In genomic region chr3:147864754-147865354, GRCh38 we compare ENCODE assay signal across 20 cellular contexts.
DNase-seq lines count a peak whose midpoint lies in the region; ATAC-seq and TF ChIP-seq lines count a peak whose summit lies in the region.
"Had no signal": no experiment of that assay in that cellular context is flagged by ENCODE, and none has a peak within 500 bp of the region (broad histone marks: within the 10 kb centered on the region; RNA-seq: fewer than 3 reads in every experiment).

No MANE protein-coding gene starts in this region.

- intact Hi-C loops in body of pancreas (cut with DNase I): no loop called here

- peaks cover 58% of the 10 kb centered on the region for H3K9me3 Mint-ChIP-seq in nephron progenitor cell

- no peak for TF ChIP-seq POLR2A in NB4 (IDR thresholded peaks at IDR 0.05; ENCODE audit: extremely low read depth, insufficient read length)
- TF ChIP-seq POLR2A in body of pancreas (IDR thresholded peaks at IDR 0.05): no peak

- H3K27ac Mint-ChIP-seq in nephron progenitor cell: no peak overlapping the region
- H3K27ac Mint-ChIP-seq: CD8-positive, alpha-beta memory T cell; H9 had no signal

- no peak overlapping the region for H3K4me3 Mint-ChIP-seq in nephron progenitor cell
- H3K4me3 Mint-ChIP-seq: CD8-positive, alpha-beta memory T cell; H9 had no signal

- H3K9me3 ChIP-seq in body of pancreas: no peaks in the 10 kb centered on the region
- H3K9me3 ChIP-seq: SK-N-SH had no signal

- no peak for ATAC-seq in body of pancreas
- no peak for ATAC-seq in GM21526 (IDR thresholded peaks at IDR 0.05; ENCODE audit: low FRiP score, unreplicated experiment)

- H3K4me3 ChIP-seq in NB4 (ENCODE audit: low read depth, low read length) (no peak overlapping the region), body of pancreas (no peak overlapping the region)
- H3K4me3 ChIP-seq: BLaER1 treated with 17β-estradiol and CSF1 and Interleukin-3, amounts not matched to agents 10 nM and 100 nM had no signal

- no peaks in the 10 kb centered on the region for H3K27me3 ChIP-seq in body of pancreas
- H3K27me3 ChIP-seq: BLaER1 treated with 17β-estradiol and CSF1 and Interleukin-3, amounts not matched to agents 10 nM and 100 nM had no signal

- H3K4me1 Mint-ChIP-seq in nephron progenitor cell: no peaks in the 10 kb centered on the region
- H3K4me1 Mint-ChIP-seq: CD8-positive, alpha-beta memory T cell; H9 had no signal

- no peak for TF ChIP-seq CTCF in NB4 (IDR thresholded peaks at IDR 0.05; ENCODE audit: low read depth, low read length)
- no peak for TF ChIP-seq CTCF in body of pancreas (IDR thresholded peaks at IDR 0.05)
- no peak for TF ChIP-seq CTCF in nephron progenitor cell (IDR thresholded peaks at IDR 0.05)

- H3K4me1 ChIP-seq in body of pancreas: no peaks in the 10 kb centered on the region
- H3K4me1 ChIP-seq: BLaER1 treated with 17β-estradiol and CSF1 and Interleukin-3, amounts not matched to agents 10 nM and 100 nM had no signal

- no peaks in the 10 kb centered on the region for H3K36me3 ChIP-seq in body of pancreas (replicated peaks in 1 of 2; ENCODE audit: insufficient read depth in 1 of 2, low read depth in 2 of 2)
- H3K36me3 ChIP-seq: BLaER1 treated with 17β-estradiol and CSF1 and Interleukin-3, amounts not matched to agents 10 nM and 100 nM had no signal

- H3K27me3 Mint-ChIP-seq in nephron progenitor cell (ENCODE audit: low read depth, poor library complexity): no peaks in the 10 kb centered on the region
- H3K27me3 Mint-ChIP-seq: CD8-positive, alpha-beta memory T cell had no signal

- no peaks in the 10 kb centered on the region for H3K36me3 Mint-ChIP-seq in nephron progenitor cell (ENCODE audit: low read depth)
- H3K36me3 Mint-ChIP-seq: CD8-positive, alpha-beta memory T cell had no signal

- DNase-seq in DMS53 (lab: John Stamatoyannopoulos, UW): peak; percentile 33
- no peak for DNase-seq in DMS53 treated with DMSO at 0.1 percent for 48 hours (lab: John Stamatoyannopoulos, UW; ENCODE audit: unreplicated experiment)
- peak; percentile 2 for DNase-seq in NB4 (ENCODE audit: low read depth)
- peak; percentile 10 for DNase-seq in astrocyte of the hippocampus (ENCODE audit: low read depth, low spot score)
- peak; percentile 6 for DNase-seq in iris pigment epithelial cell (ENCODE audit: low read depth)
- no peak for DNase-seq in body of pancreas
- DNase-seq in nephron progenitor cell: no peak
- DNase-seq: 8988T; CD8-positive, alpha-beta memory T cell; H9; NCI-H1436; NCI-H2029; NCI-H2171; NCI-H446 treated with DMSO at 0.1 percent for 48 hours; NCI-H748 treated with DMSO at 0.1 percent for 48 hours; SHP77; SK-N-SH had no signal

- no peak overlapping the region for H3K27ac ChIP-seq in body of pancreas
- H3K27ac ChIP-seq: BLaER1 treated with 17β-estradiol and CSF1 and Interleukin-3, amounts not matched to agents 10 nM and 100 nM; HL-60 had no signal

Comparison
In these comparisons a context has a peak if more than half of its experiments do, and no peak if none do; other contexts are left out.
1. DNase-seq: peak in DMS53 (single experiment), NB4 (single experiment), astrocyte of the hippocampus (single experiment) and iris pigment epithelial cell (single experiment); none in DMS53 treated with DMSO at 0.1 percent for 48 hours (single experiment), body of pancreas (0 of 4) and nephron progenitor cell (single experiment).